8 cellular contexts compared by ENCODE assay signal in the genomic region with DNA sequence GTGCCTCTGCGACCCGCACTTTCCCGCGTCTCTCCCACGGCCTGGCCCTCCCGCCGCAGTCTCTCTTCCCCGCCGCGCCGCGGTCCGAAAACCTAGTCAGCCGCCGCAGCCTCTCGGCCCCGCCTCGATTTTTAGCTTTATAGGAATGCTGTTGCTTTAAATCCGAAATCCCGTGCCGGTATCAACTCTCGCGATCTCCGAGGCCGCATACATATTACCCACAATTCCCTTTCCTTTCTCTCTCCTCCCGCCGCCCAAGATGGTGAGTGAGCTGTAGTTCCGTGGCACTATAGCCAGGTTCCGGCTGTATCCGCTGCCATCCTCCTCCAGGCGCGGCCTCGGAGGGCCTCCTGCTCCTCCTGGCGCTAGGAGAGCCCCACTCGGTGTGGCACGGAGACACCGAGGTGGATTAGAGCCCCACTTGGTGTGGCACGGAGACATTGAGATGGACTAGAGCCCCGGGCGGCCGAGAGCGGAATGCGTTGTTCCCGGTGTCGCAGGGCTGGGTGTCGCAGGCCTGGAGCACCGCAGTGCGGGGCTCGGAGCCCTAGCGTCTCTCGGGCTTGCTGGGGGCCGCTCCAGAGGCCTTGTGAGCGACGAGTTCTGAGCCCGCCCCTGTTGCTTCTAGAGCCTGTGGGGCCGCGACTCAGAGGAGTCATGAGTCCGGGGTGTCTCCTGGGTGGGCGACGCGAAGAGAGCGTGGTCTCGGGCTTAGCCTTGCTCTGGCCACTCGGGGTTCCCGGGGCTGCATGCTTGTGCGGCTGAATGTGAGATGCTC. TPM values are rescaled to one million over a fixed set of nuclear protein-coding genes. Genes with fewer than 3 reads are reported as not detected.
DNase-seq lines count a peak whose midpoint lies in the region; ATAC-seq and TF ChIP-seq lines count a peak whose summit lies in the region.

TSS of gene MED22 (minus strand) at position 147 of the 778 bp plus-strand sequence. CDS start 1,469 bp downstream, outside the sequence.
TSS of gene RPL7A (plus strand) at position 234 of the 778 bp plus-strand sequence. CDS start at position 260, 26 bp downstream.

- peak within 1 kb of the TSS; percentile 87 for H3K4me3 ChIP-seq in thoracic aorta

- TF ChIP-seq CTCF in glutamatergic neuron (IDR thresholded peaks at IDR 0.05; ENCODE audit: partially characterized antibody, unreplicated experiment) (no peak), osteocyte (IDR thresholded peaks at IDR 0.05) (no peak), thoracic aorta (IDR thresholded peaks at IDR 0.05) (no peak)

- peaks cover 10% of the 10 kb centered on the region for H3K36me3 Mint-ChIP-seq in activated naive CD8-positive, alpha-beta T cell
- H3K36me3 Mint-ChIP-seq in glutamatergic neuron (ENCODE audit: unreplicated experiment) (peaks cover 17% of the 10 kb centered on the region), osteocyte (ENCODE audit: unreplicated experiment) (peaks cover 41% of the 10 kb centered on the region)

- no peaks in the 10 kb centered on the region for H3K27me3 ChIP-seq in thoracic aorta (replicated peaks; ENCODE audit: insufficient read depth)

- no peaks in the 10 kb centered on the region for H3K9me3 ChIP-seq in thoracic aorta

- peak within 1 kb of the TSS; percentile 99 for H3K4me3 Mint-ChIP-seq in activated naive CD8-positive, alpha-beta T cell
- H3K4me3 Mint-ChIP-seq in glutamatergic neuron (ENCODE audit: unreplicated experiment): peak within 1 kb of the TSS; percentile 97
- peak within 1 kb of the TSS; percentile 98 for H3K4me3 Mint-ChIP-seq in osteocyte (ENCODE audit: unreplicated experiment)

- peaks cover 15 to 32% of the 10 kb centered on the region in 2 donors for H3K4me1 ChIP-seq in thoracic aorta (ENCODE audit: control insufficient read depth in 1 of 2, low read depth in 2 of 2)

- H3K27ac Mint-ChIP-seq in activated naive CD8-positive, alpha-beta T cell: peak within 1 kb of the TSS; percentile 99
- H3K27ac Mint-ChIP-seq in glutamatergic neuron (ENCODE audit: unreplicated experiment): peak within 1 kb of the TSS; percentile 99
- H3K27ac Mint-ChIP-seq in osteocyte (ENCODE audit: unreplicated experiment): peak within 1 kb of the TSS; percentile 97

- peak within 1 kb of the TSS; percentile 88 to 96 for H3K27ac ChIP-seq in thoracic aorta

- DNase-seq in GM03348 (ENCODE audit: low spot score) (peak; percentile 93), NCI-H1105 treated with DMSO at 0.1 percent for 48 hours (lab: John Stamatoyannopoulos, UW) (peak; percentile 93), SKM-1 treated with dmso at 0.1 percent for 144 hours (lab: John Stamatoyannopoulos, UW; ENCODE audit: unreplicated experiment) (peak; percentile 94), glutamatergic neuron (peak; percentile 91), osteocyte (ENCODE audit: extremely low spot score, unreplicated experiment) (peak; percentile 96), thoracic aorta (ENCODE audit: low spot score) (peak; percentile 95)

- ATAC-seq in HG02571 (IDR thresholded peaks at IDR 0.05; ENCODE audit: unreplicated experiment) (peak; percentile 64), thoracic aorta (ENCODE audit: insufficient number of reproducible peaks, low FRiP score, low read depth) (peak; percentile 85)

- H3K4me1 Mint-ChIP-seq in activated naive CD8-positive, alpha-beta T cell (ENCODE audit: low read depth): peaks cover 39% of the 10 kb centered on the region
- H3K4me1 Mint-ChIP-seq in glutamatergic neuron (ENCODE audit: low read depth, unreplicated experiment) (peaks cover 17% of the 10 kb centered on the region), osteocyte (ENCODE audit: unreplicated experiment) (peaks cover 30% of the 10 kb centered on the region)

- peaks cover 60% of the 10 kb centered on the region for H3K36me3 ChIP-seq in thoracic aorta

- H3K9me3 Mint-ChIP-seq in activated naive CD8-positive, alpha-beta T cell (ENCODE audit: low read depth): no peaks in the 10 kb centered on the region
- peaks cover 16% of the 10 kb centered on the region for H3K9me3 Mint-ChIP-seq in glutamatergic neuron (ENCODE audit: unreplicated experiment)
- no peaks in the 10 kb centered on the region for H3K9me3 Mint-ChIP-seq in osteocyte (ENCODE audit: unreplicated experiment)

- no peaks in the 10 kb centered on the region for H3K27me3 Mint-ChIP-seq in activated naive CD8-positive, alpha-beta T cell
- H3K27me3 Mint-ChIP-seq in glutamatergic neuron (ENCODE audit: unreplicated experiment) (peaks cover 11% of the 10 kb centered on the region), osteocyte (ENCODE audit: unreplicated experiment) (no peaks in the 10 kb centered on the region)

RNA-seq across cellular contexts. Expression of gene MED22, which starts in this region (rescaled TPM):
- total RNA-seq in glutamatergic neuron (ENCODE audit: unreplicated experiment): 35.7 TPM
- total RNA-seq in osteocyte: 23.4 and 27.6 TPM in 2 replicates
- total RNA-seq in thoracic aorta: 10 to 100 TPM; 50.0 to 51.2 TPM

RNA-seq across cellular contexts. Expression of gene RPL7A, which starts in this region (rescaled TPM):
- total RNA-seq in glutamatergic neuron (ENCODE audit: unreplicated experiment): 1,442 TPM
- 1,770 and 1,772 TPM in 2 replicates for total RNA-seq in osteocyte
- 100 to 1,000 TPM; 889 to 895 TPM for total RNA-seq in thoracic aorta

Comparison
In these comparisons a context has a peak if more than half of its experiments do, and no peak if none do; other contexts are left out.
1. Peak in every context shown above with its lines: DNase-seq, ATAC-seq, H3K4me3 ChIP-seq and H3K27ac ChIP-seq.